8 cellular contexts compared by ENCODE assay signal in the genomic region with DNA sequence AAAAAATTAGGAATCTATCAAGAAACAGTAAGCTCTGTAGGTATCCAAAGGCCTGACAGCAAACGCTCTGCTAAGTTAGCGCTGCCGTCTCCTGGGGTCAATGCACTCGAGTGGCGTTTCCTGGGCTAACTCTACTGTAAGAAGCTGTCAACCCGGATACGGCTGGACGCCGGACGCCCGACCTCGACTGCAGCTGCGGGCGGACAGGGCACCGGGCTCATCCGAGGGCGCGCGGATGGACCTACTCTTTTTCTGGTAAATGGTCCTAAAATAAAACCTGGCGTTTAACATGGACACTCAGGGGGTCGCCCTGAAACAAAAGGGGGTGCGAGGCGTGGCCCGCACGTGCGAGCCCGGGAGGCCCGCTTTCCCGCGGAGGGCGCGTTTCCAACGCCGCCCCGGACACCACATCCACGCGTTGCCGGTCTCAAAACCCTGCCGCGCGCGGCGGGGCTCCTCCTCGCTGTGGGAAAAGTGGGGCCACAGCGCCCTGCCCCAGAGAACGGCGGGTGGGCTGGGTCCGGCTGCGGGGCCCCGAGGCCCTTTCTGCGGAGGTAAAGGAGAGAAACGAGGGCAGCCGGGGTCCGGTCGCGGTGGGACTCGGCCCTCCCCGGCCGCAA. TPM values are rescaled to one million over a fixed set of nuclear protein-coding genes. Genes with fewer than 3 reads are reported as not detected.
DNase-seq lines count a peak whose midpoint lies in the region; ATAC-seq and TF ChIP-seq lines count a peak whose summit lies in the region.

No MANE protein-coding gene starts in this region.

- WGBS in smooth muscle cell (ENCODE audit: low lambda C conversion rate): under 1% methylated on average over 48 of the region's 59 CpGs

- in situ Hi-C loops in astrocyte of the spinal cord (cut with HindIII; ENCODE audit: low sequenced_read_pairs): no loop called here

- H3K79me2 ChIP-seq in smooth muscle cell (ENCODE audit: low read depth): peaks cover 86% of the 10 kb centered on the region

- peaks cover 6% of the 10 kb centered on the region for H3F3A ChIP-seq in smooth muscle cell (ENCODE audit: low read depth)

- no peaks in the 10 kb centered on the region for H3K9me3 ChIP-seq in BE2C
- H3K9me3 ChIP-seq in iPS-18c (ENCODE audit: control insufficient read depth, insufficient read depth, low read length): no peaks in the 10 kb centered on the region
- no peaks in the 10 kb centered on the region for H3K9me3 ChIP-seq in smooth muscle cell (replicated peaks; ENCODE audit: low read depth)

- H2AFZ ChIP-seq in smooth muscle cell (ENCODE audit: low read depth): peak overlapping the region; percentile 30

- peak overlapping the region; percentile 98 for H3K4me2 ChIP-seq in smooth muscle cell

- H3K27me3 ChIP-seq in BE2C: no peaks in the 10 kb centered on the region
- no peaks in the 10 kb centered on the region for H3K27me3 ChIP-seq in H7 (ENCODE audit: control insufficient read depth, insufficient read depth, low read length)
- no peaks in the 10 kb centered on the region for H3K27me3 ChIP-seq in smooth muscle cell (ENCODE audit: low read depth)

- H3K36me3 ChIP-seq in BE2C: peaks cover 56% of the 10 kb centered on the region
- H3K36me3 ChIP-seq in H7 (replicated peaks; ENCODE audit: control insufficient read depth, insufficient read depth, low read length): peaks cover 26% of the 10 kb centered on the region
- H3K36me3 ChIP-seq in smooth muscle cell (ENCODE audit: low read depth): peaks cover 16% of the 10 kb centered on the region

- H3K27ac ChIP-seq in smooth muscle cell (ENCODE audit: low read depth): peak overlapping the region; percentile 71

- no peak for ATAC-seq in HG03521 (IDR thresholded peaks at IDR 0.05; ENCODE audit: unreplicated experiment)

- H4K20me1 ChIP-seq in smooth muscle cell (ENCODE audit: low read depth): peaks cover 50% of the 10 kb centered on the region

- H3K4me1 ChIP-seq in BE2C: no peaks in the 10 kb centered on the region
- peaks cover 31% of the 10 kb centered on the region for H3K4me1 ChIP-seq in smooth muscle cell (ENCODE audit: low read depth)

- peak; percentile 32 for DNase-seq in BE2C
- peak; percentile 61 for DNase-seq in H7
- peak; percentile 53 for DNase-seq in RPMI8226
- DNase-seq in astrocyte of the spinal cord (ENCODE audit: low read depth, low spot score): peak; percentile 24
- no peak for DNase-seq in smooth muscle cell (lab: John Stamatoyannopoulos, UW; ENCODE audit: unreplicated experiment)
- no peak for DNase-seq in cortex of kidney (lab: John Stamatoyannopoulos, UW)

- no peak for TF ChIP-seq CTCF in BE2C (IDR thresholded peaks at IDR 0.05; ENCODE audit: low read depth, low read length)
- TF ChIP-seq CTCF in astrocyte of the spinal cord (IDR thresholded peaks at IDR 0.05; ENCODE audit: low read depth, low read length): no peak
- TF ChIP-seq CTCF in smooth muscle cell (IDR thresholded peaks at IDR 0.05; ENCODE audit: borderline replicate concordance, insufficient read depth, poor library complexity, severe bottlenecking): no peak

- H3K4me3 ChIP-seq in BE2C (ENCODE audit: low read depth, low read length) (peak overlapping the region; percentile 86), H7 (ENCODE audit: insufficient read depth, low read depth, low read length) (peak overlapping the region; percentile 99), astrocyte of the spinal cord (ENCODE audit: low read depth, low read length) (peak overlapping the region; percentile 96), iPS-18c (ENCODE audit: insufficient read depth, low read depth, low read length) (peak overlapping the region; percentile 95), smooth muscle cell (peak overlapping the region; percentile 66)

- H3K9ac ChIP-seq in smooth muscle cell (ENCODE audit: low read depth): peak overlapping the region; percentile 95

RNA-seq across cellular contexts. Expression of a gene that starts 0.5 kb away (rescaled TPM):
- 463 TPM for polyA plus RNA-seq in BE2C (2012; ENCODE audit: insufficient read depth, insufficient read length, low read depth)
- total RNA-seq in H7 (2014; rRNA removed; shearing (Covaris generic)): 375 and 406 TPM in 2 replicates
- total RNA-seq in smooth muscle cell: 132 and 153 TPM in 2 replicates
- 124 and 125 TPM in 2 replicates for polyA plus RNA-seq in smooth muscle cell

RNA-seq across cellular contexts. Expression of a gene that starts 1.4 kb away (rescaled TPM):
- polyA plus RNA-seq in BE2C (2012; ENCODE audit: insufficient read depth, insufficient read length, low read depth): 128 TPM
- 90.2 and 99.0 TPM in 2 replicates for total RNA-seq in H7 (2014; rRNA removed; shearing (Covaris generic))
- 78.9 and 107 TPM in 2 replicates for total RNA-seq in smooth muscle cell
- 78.8 and 80.4 TPM in 2 replicates for polyA plus RNA-seq in smooth muscle cell

RNA-seq across cellular contexts. Expression of a gene that starts 11.2 kb away (rescaled TPM):
- polyA plus RNA-seq in BE2C (2012; ENCODE audit: insufficient read depth, insufficient read length, low read depth): 0.40 TPM
- not detected in 2 replicates for total RNA-seq in H7 (2014; rRNA removed; shearing (Covaris generic))
- not detected in 2 replicates for total RNA-seq in smooth muscle cell
- polyA plus RNA-seq in smooth muscle cell: not detected in 2 replicates

RNA-seq across cellular contexts. Expression of a gene that starts 27.0 kb away (rescaled TPM):
- polyA plus RNA-seq in BE2C (2012; ENCODE audit: insufficient read depth, insufficient read length, low read depth): 12.2 TPM
- total RNA-seq in H7 (2014; rRNA removed; shearing (Covaris generic)): 73.0 and 108 TPM in 2 replicates
- total RNA-seq in smooth muscle cell: 21.5 and 25.3 TPM in 2 replicates
- 51.0 and 82.5 TPM in 2 replicates for polyA plus RNA-seq in smooth muscle cell

Comparison
In these comparisons a context has a peak if more than half of its experiments do, and no peak if none do; other contexts are left out.
1. DNase-seq: peak in BE2C (single experiment), H7 (single experiment), RPMI8226 (single experiment) and astrocyte of the spinal cord (single experiment); none in smooth muscle cell (single experiment) and cortex of kidney (single experiment).
2. Peak in every context shown above with its lines, with median percentiles within 50 percentile points of each other: H3K4me3 ChIP-seq.